Comparison of ENCODE assay signal across 1 cellular context in the genomic region with DNA sequence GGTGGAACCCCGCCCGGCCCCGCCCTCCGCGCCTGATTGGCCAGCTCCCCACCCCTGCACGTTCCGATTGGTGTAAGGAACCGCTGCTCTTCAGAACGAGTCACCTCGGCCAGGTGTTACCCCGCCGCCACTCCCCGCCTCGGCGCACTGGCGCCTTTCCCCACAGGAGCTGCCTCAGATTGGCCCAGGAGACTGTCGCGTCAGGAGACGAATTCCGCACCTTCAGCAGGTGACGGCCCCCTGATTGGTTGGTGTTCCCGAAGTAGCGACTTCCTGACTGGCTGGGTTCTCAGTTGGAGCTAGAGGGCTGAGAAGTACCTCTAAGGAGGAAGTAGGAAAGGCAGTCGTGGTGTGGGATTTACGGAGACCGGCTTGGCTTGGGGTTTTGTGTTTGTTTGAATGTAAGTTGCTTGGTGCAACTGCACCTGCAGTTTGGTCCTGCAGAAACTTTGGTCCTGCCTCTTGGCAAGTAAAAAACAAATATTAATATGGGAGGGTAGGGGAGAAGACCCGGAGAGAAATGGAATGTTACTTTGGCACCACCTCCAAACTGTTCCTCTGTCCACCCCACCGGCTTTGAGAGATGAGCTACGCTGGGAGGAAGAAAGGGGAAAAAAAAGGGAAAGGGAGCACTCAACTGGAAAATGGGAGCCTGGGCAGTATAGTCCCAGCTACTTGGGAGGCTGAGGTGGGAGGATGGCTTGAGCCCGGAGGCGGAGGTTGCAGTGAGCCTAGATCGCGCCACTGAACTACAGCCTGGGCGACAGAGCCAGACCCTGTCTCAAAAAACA.
A peak's percentile ranks its signal among the peaks of the same experiment; 100 is the strongest.
TF ChIP-seq lines count a peak whose summit lies in the region.

No MANE protein-coding gene starts in this region.

TF ChIP-seq in HCT116, 20 proteins besides CTCF, POLR2A, EP300 and RAD21 (continued from another document):
- TF ChIP-seq, protein P1, sequence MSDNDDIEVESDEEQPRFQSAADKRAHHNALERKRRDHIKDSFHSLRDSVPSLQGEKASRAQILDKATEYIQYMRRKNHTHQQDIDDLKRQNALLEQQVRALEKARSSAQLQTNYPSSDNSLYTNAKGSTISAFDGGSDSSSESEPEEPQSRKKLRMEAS (IDR thresholded peaks at IDR 0.05) = peak; percentile 97
- TF ChIP-seq POLR2AphosphoS5 (IDR thresholded peaks at IDR 0.05; ENCODE audit: low read depth, low read length) = peak; percentile 84
- TF ChIP-seq JUND (IDR thresholded peaks at IDR 0.05) = no peak
- no peak for TF ChIP-seq REST (IDR thresholded peaks at IDR 0.05; ENCODE audit: low read depth)
- TF ChIP-seq ELF1 (IDR thresholded peaks at IDR 0.05; ENCODE audit: borderline replicate concordance, low read depth) = peak; percentile 74; the same call in 1 of the 2 replicates
- TF ChIP-seq SP1 (IDR thresholded peaks at IDR 0.05; ENCODE audit: low read depth) = peak; percentile 96
- no peak for TF ChIP-seq EZH2phosphoT487 (IDR thresholded peaks at IDR 0.05; ENCODE audit: borderline replicate concordance)
- TF ChIP-seq TCF7L2 (IDR thresholded peaks at IDR 0.05; ENCODE audit: borderline replicate concordance, extremely low read depth, insufficient read depth, insufficient read length) = no peak
- 0 out of 2 replicates have a peak, but pooled peaks have one; percentile 70 for TF ChIP-seq CBX3 (IDR thresholded peaks at IDR 0.05; ENCODE audit: low read depth)
- peak; percentile 12 for TF ChIP-seq YY1 (IDR thresholded peaks at IDR 0.05; ENCODE audit: extremely low read depth, insufficient replicate concordance, low read depth, low read length)
- TF ChIP-seq ATF3 (IDR thresholded peaks at IDR 0.05) = no peak
- TF ChIP-seq EGR1 (IDR thresholded peaks at IDR 0.05; ENCODE audit: low read depth) = no peak
- TF ChIP-seq SRF (IDR thresholded peaks at IDR 0.05; ENCODE audit: low read depth) = no peak
- TF ChIP-seq ZFX (IDR thresholded peaks at IDR 0.05) = no peak
- TF ChIP-seq, protein P2, sequence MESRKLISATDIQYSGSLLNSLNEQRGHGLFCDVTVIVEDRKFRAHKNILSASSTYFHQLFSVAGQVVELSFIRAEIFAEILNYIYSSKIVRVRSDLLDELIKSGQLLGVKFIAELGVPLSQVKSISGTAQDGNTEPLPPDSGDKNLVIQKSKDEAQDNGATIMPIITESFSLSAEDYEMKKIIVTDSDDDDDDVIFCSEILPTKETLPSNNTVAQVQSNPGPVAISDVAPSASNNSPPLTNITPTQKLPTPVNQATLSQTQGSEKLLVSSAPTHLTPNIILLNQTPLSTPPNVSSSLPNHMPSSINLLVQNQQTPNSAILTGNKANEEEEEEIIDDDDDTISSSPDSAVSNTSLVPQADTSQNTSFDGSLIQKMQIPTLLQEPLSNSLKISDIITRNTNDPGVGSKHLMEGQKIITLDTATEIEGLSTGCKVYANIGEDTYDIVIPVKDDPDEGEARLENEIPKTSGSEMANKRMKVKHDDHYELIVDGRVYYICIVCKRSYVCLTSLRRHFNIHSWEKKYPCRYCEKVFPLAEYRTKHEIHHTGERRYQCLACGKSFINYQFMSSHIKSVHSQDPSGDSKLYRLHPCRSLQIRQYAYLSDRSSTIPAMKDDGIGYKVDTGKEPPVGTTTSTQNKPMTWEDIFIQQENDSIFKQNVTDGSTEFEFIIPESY (IDR thresholded peaks at IDR 0.05; ENCODE audit: extremely low read depth, insufficient replicate concordance, low read length) = no peak
- no peak; the same call in 1 of the 2 replicates for TF ChIP-seq FOSL1 (IDR thresholded peaks at IDR 0.05; ENCODE audit: low read depth)
